ENCODE assay signal across 8 cellular contexts in the genomic region with DNA sequence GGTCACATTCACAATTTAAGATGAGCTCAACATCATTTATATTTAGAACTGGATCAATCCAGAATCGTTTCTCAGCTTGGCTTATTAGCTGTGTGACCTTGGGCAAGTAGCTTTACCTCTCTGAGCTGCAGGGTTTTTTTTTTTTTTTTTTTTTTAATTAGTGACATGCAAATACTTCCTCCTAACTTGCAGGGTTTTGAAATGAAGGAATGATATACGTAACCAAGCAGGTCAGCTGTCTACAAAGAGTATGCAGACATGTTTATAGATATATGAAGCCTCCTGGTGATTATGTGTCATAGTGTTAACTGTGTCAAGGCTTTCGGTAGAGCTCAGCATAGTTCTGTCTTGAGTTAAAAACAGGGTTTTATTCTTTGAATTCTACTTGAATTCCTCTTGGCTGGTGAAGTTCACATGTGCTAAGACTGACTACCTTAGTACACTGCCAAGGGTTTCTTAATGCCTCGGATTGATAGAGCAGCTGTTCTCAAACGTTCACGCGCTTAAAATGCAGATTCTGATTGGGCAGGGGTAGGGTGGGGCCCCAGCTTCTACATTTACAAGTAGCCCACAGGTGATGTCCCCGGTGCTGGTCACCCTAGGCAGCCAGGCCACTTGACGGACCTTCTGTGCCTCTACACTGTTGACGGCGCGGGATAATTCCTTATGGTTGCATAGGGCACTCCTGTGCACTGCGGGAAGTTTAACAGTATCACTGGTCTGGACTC. TPM values are rescaled to one million over a fixed set of nuclear protein-coding genes. Genes with fewer than 3 reads are reported as not detected.
A peak's percentile ranks its signal among the peaks of the same experiment; 100 is the strongest.
DNase-seq lines count a peak whose midpoint lies in the region; ATAC-seq, FAIRE-seq and TF ChIP-seq lines count a peak whose summit lies in the region.

No MANE protein-coding gene starts in this region.

- intact Hi-C loops in spleen (cut with DNase I; ENCODE audit: low total_unique reads) = no loop called here

- TF ChIP-seq POLR2A in spleen (IDR thresholded peaks at IDR 0.05) = no peak

- peak overlapping the region; percentile 85 for H3K4me3 Mint-ChIP-seq in activated naive CD8-positive, alpha-beta T cell

- H3K36me3 ChIP-seq in spleen = peaks cover 0 to 2% (median 0%) of the 10 kb centered on the region in 6 donors

- H3K4me3 ChIP-seq in iPS-11a (ENCODE audit: low read depth, low read length) = peak overlapping the region; percentile 67
- H3K4me3 ChIP-seq in spleen = peak overlapping the region; percentile 64 to 97 (median 84)

- peak overlapping the region; percentile 81 to 97 (median 91) for H3K27ac ChIP-seq in spleen

- H3K27me3 ChIP-seq in spleen (replicated peaks in 1 of 7) = no peaks in the 10 kb centered on the region

- TF ChIP-seq CTCF in GM20000 (IDR thresholded peaks at IDR 0.05; ENCODE audit: extremely low read depth, missing control alignments) (no peak), spleen (IDR thresholded peaks at IDR 0.05 in 8 of 11, conservative IDR thresholded peaks at IDR 0.05 in 3 of 11) (no peak)

- WGBS in spleen, 5 donors = 22 to 39% (median 25%) methylated on average over 8 to 13 of the region's 13 CpGs

- ATAC-seq in HG03520 (IDR thresholded peaks at IDR 0.05; ENCODE audit: unreplicated experiment) = peak; percentile 6

- DNase-seq in ELR (ENCODE audit: low read depth) (peak; percentile 20), GM20000 (ENCODE audit: low spot score) (peak; percentile 14), spleen (no peak), RCC 7860 (ENCODE audit: low spot score) (no peak), AG20443 (ENCODE audit: low spot score) (no peak)

- no peaks in the 10 kb centered on the region for H3K36me3 Mint-ChIP-seq in activated naive CD8-positive, alpha-beta T cell

- no peaks in the 10 kb centered on the region for H3K9me3 ChIP-seq in spleen

- FAIRE-seq in RCC 7860 (lab: Jason Lieb, UNC) = no peak

- peak overlapping the region; percentile 84 for H3K27ac Mint-ChIP-seq in activated naive CD8-positive, alpha-beta T cell

- peaks cover 20% of the 10 kb centered on the region for H3K4me1 Mint-ChIP-seq in activated naive CD8-positive, alpha-beta T cell (ENCODE audit: low read depth)

- no peaks in the 10 kb centered on the region for H3K9me3 Mint-ChIP-seq in activated naive CD8-positive, alpha-beta T cell (ENCODE audit: low read depth)

- H3K27me3 Mint-ChIP-seq in activated naive CD8-positive, alpha-beta T cell = no peaks in the 10 kb centered on the region

- H3K4me1 ChIP-seq in spleen = peaks cover 0 to 32% (median 24%) of the 10 kb centered on the region in 6 donors

RNA-seq across cellular contexts. Expression of a gene that starts 0.6 kb away (rescaled TPM):
- 10 to 100 TPM in 2 of 7 donors, 1 to 10 TPM in 5; 5.3 to 11.9 (median 8.1) TPM for total RNA-seq in spleen
- polyA plus RNA-seq in spleen = 1 to 10 TPM; 1.3 to 1.8 (median 1.6) TPM

RNA-seq across cellular contexts. Expression of a gene that starts 1.1 kb away (rescaled TPM):
- 10 to 100 TPM; 19.6 to 27.2 (median 22.0) TPM for total RNA-seq in spleen
- polyA plus RNA-seq in spleen = 10 to 100 TPM in 1 of 3 donors, 1 to 10 TPM in 2; 9.2 to 11.9 (median 9.4) TPM

Comparison
In these comparisons a context has a peak if more than half of its experiments do, and no peak if none do; other contexts are left out.
1. DNase-seq: peak in ELR (single experiment) and GM20000 (single experiment); none in spleen (single experiment), RCC 7860 (single experiment) and AG20443 (single experiment).